ENCODE assay signal across 19 cellular contexts in the genomic region with DNA sequence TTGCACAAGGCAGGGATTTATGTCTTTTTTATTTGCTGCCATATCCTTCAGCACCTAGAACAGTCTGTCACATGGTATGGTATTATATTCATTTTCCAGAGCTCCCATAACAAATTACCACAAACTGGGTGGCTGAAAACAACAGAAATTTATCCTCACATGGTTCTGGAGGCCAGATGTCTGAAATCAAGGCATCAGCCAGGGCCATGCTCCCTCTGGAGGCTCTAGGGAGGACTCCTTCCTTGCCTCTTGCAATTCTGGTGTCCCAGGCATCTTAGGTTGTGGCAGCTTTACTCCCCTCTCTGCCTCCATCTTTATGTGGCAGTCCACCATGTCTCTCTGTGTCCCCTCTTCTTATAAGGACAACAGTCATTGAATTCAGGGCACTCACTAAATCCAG. TPM values are rescaled to one million over a fixed set of nuclear protein-coding genes. Genes with fewer than 3 reads are reported as not detected.
DNase-seq lines count a peak whose midpoint lies in the region; ATAC-seq and TF ChIP-seq lines count a peak whose summit lies in the region.
"Had no signal": no experiment of that assay in that cellular context is flagged by ENCODE, and none has a peak within 500 bp of the region (broad histone marks: within the 10 kb centered on the region; RNA-seq: fewer than 3 reads in every experiment).

No MANE protein-coding gene starts in this region.

- H3K4me3 ChIP-seq in Karpas-422 (ENCODE audit: low read length) (no peak overlapping the region), retinal pigment epithelial cell (ENCODE audit: low read length) (no peak overlapping the region)
- H3K4me3 ChIP-seq: GM12878, heart right ventricle, spleen had no signal

- H3K79me2 ChIP-seq in Karpas-422 (ENCODE audit: low read length): peaks cover 80% of the 10 kb centered on the region

- H3K4me2 ChIP-seq in Karpas-422 (ENCODE audit: low read depth, low read length, poor library complexity, severe bottlenecking): no peak overlapping the region

- peaks cover 52% of the 10 kb centered on the region for H3K36me3 ChIP-seq in Karpas-422 (ENCODE audit: insufficient read depth, low read length)
- H3K36me3 ChIP-seq: heart right ventricle, spleen had no signal

- H3K27ac ChIP-seq in Karpas-422 (ENCODE audit: low read length): peak overlapping the region; percentile 46; the same call in 1 of the 2 replicates
- peak overlapping the region; percentile 80 for H3K27ac ChIP-seq in epithelial cell of prostate
- H3K27ac ChIP-seq: heart right ventricle, spleen had no signal

- peaks cover 21% of the 10 kb centered on the region for H3K4me1 ChIP-seq in Karpas-422 (ENCODE audit: low read length)
- H3K4me1 ChIP-seq: spleen had no signal

- H3K27me3 ChIP-seq in Karpas-422 (ENCODE audit: low read length): no peaks in the 10 kb centered on the region
- H3K27me3 ChIP-seq: heart right ventricle had no signal

- H4K20me1 ChIP-seq in Karpas-422 (ENCODE audit: insufficient read depth, low read depth, low read length): no peaks in the 10 kb centered on the region

- no peaks in the 10 kb centered on the region for H3K9me2 ChIP-seq in Karpas-422 (replicated peaks; ENCODE audit: insufficient read depth, low read length)

- TF ChIP-seq CTCF in retinal pigment epithelial cell (conservative IDR thresholded peaks at IDR 0.05; ENCODE audit: low read depth, low read length): peak; percentile 19

- H3K9me3 ChIP-seq in Karpas-422 (ENCODE audit: low read length): peaks cover 4% of the 10 kb centered on the region; the same call in 1 of the 2 replicates
- H3K9me3 ChIP-seq: heart right ventricle, spleen had no signal

- H2AFZ ChIP-seq in Karpas-422 (ENCODE audit: low read length): no peak overlapping the region

- ATAC-seq in GM19452 (IDR thresholded peaks at IDR 0.05; ENCODE audit: unreplicated experiment) (no peak), HG02981 (IDR thresholded peaks at IDR 0.05; ENCODE audit: unreplicated experiment) (no peak)
- ATAC-seq: GM12878, heart right ventricle, natural killer cell, PC-3 had no signal

- peak; percentile 31 for DNase-seq in Daoy (ENCODE audit: low read depth)
- no peak for DNase-seq in Karpas-422
- DNase-seq in epithelial cell of prostate (ENCODE audit: low read depth, low spot score): no peak
- no peak for DNase-seq in retinal pigment epithelial cell (ENCODE audit: low read depth)
- no peak for DNase-seq in mesenteric fat pad (ENCODE audit: low spot score)
- DNase-seq: activated CD4-positive, alpha-beta T cell treated with anti-CD3 and anti-CD28 coated beads, Interleukin-2, amount 50 U/mL, for 1 hour; activated naive CD4-positive, alpha-beta T cell; CD4-positive, alpha-beta memory T cell; heart right ventricle; Kasumi-1; natural killer cell; NCI-H1417 treated with DMSO at 0.1 percent for 48 hours; NCI-H82; PC-3; posterior cingulate gyrus; spleen had no signal

- no peak overlapping the region for H3K9ac ChIP-seq in Karpas-422 (ENCODE audit: low read length)

RNA-seq across cellular contexts. Expression of gene MET, which starts 43.1 kb away (rescaled TPM):
- 191 and 209 TPM in 2 replicates for total RNA-seq in Daoy (2014; rRNA removed; shearing (Covaris generic))
- total RNA-seq in Karpas-422 (2014; rRNA removed; shearing (Covaris generic); ENCODE audit: low replicate concordance): 118 and 158 TPM in 2 replicates
- 18.4 TPM for total RNA-seq in mesenteric fat pad
